9 cellular contexts compared by ENCODE assay signal in genomic region chr17:73196500-73196899, GRCh38. TPM values are rescaled to one million over a fixed set of nuclear protein-coding genes. Genes with fewer than 3 reads are reported as not detected.
DNase-seq lines count a peak whose midpoint lies in the region; ATAC-seq and TF ChIP-seq lines count a peak whose summit lies in the region.
"Had no signal": no experiment of that assay in that cellular context is flagged by ENCODE, and none has a peak within 500 bp of the region (broad histone marks: within the 10 kb centered on the region; RNA-seq: fewer than 3 reads in every experiment).

No MANE protein-coding gene starts in this region.

- H3K4me1 ChIP-seq in heart right ventricle (peaks cover 3 to 33% (median 16%) of the 10 kb centered on the region in 9 donors), upper lobe of right lung (peaks cover 14% of the 10 kb centered on the region), uterus (no peaks in the 10 kb centered on the region)

- peak in 5 of 9 donors; percentile 6 to 55 (median 25) for TF ChIP-seq CTCF in heart right ventricle (IDR thresholded peaks at IDR 0.05)
- TF ChIP-seq CTCF in upper lobe of right lung (IDR thresholded peaks at IDR 0.05), result peak; percentile 31
- peak in 2 of 4 experiments; percentile 3 to 13 for TF ChIP-seq CTCF in uterus (IDR thresholded peaks at IDR 0.05)

- TF ChIP-seq POLR2A in uterus (IDR thresholded peaks at IDR 0.05), result no peak

- intact Hi-C loops in heart right ventricle (cut with DNase I), result loop anchor here in 1 of 10 donors (5.0 kb wide), 1 partner anchor 36 kb away; a partner anchor contains a TSS
- intact Hi-C loops in cardiac septum (cut with DNase I), result no loop called here
- intact Hi-C loops in upper lobe of right lung (cut with DNase I), result no loop called here
- intact Hi-C loops in uterus (cut with DNase I; ENCODE audit: low total_unique reads), result no loop called here

- DNase-seq in heart right ventricle (peak in 1 of 2 donors; percentile 39), cardiac septum (ENCODE audit: low spot score) (no peak), astrocyte of the hippocampus (ENCODE audit: low read depth, low spot score) (peak; percentile 35), kidney tubule cell (ENCODE audit: low spot score) (peak; percentile 18), upper lobe of right lung (no peak), uterus (no peak)
- DNase-seq: activated CD4-positive, CD25-positive, alpha-beta regulatory T cell had no signal

- no peak overlapping the region for H3K27ac ChIP-seq in heart right ventricle
- H3K27ac ChIP-seq in upper lobe of right lung, result no peak overlapping the region
- no peak overlapping the region for H3K27ac ChIP-seq in uterus

- ATAC-seq in heart right ventricle (no peak), upper lobe of right lung (peak; percentile 1), GM18502 (IDR thresholded peaks at IDR 0.05; ENCODE audit: poor library complexity, unreplicated experiment) (no peak), HG02870 (IDR thresholded peaks at IDR 0.05; ENCODE audit: unreplicated experiment) (no peak)

- H3K4me3 ChIP-seq in heart right ventricle (no peak overlapping the region), upper lobe of right lung (no peak overlapping the region), uterus (no peak overlapping the region)

- H3K36me3 ChIP-seq in heart right ventricle, result peaks cover 0 to 62% (median 48%) of the 10 kb centered on the region in 9 donors
- peaks cover 51% of the 10 kb centered on the region for H3K36me3 ChIP-seq in upper lobe of right lung
- no peaks in the 10 kb centered on the region for H3K36me3 ChIP-seq in uterus

- H3K9me3 ChIP-seq in heart right ventricle, result no peaks in the 10 kb centered on the region
- no peaks in the 10 kb centered on the region for H3K9me3 ChIP-seq in upper lobe of right lung
- no peaks in the 10 kb centered on the region for H3K9me3 ChIP-seq in uterus

- H3K27me3 ChIP-seq in heart right ventricle (no peaks in the 10 kb centered on the region), upper lobe of right lung (no peaks in the 10 kb centered on the region), uterus (no peaks in the 10 kb centered on the region)

- WGBS in heart right ventricle, 2 donors, result 62 to 68% methylated on average over 13 of the region's 13 CpGs

RNA-seq across cellular contexts. Expression of gene COG1, which starts 3.6 kb away (rescaled TPM):
- 10 to 100 TPM; 44.4 to 70.6 (median 58.0) TPM for total RNA-seq in heart right ventricle
- 10 to 100 TPM; 27.1 to 97.2 TPM for polyA plus RNA-seq in heart right ventricle
- 48.5 TPM for total RNA-seq in cardiac septum
- total RNA-seq in upper lobe of right lung, result 37.0 TPM
- total RNA-seq in uterus, result 10 to 100 TPM; 18.8 to 61.6 (median 22.7) TPM

RNA-seq across cellular contexts. Expression of gene SSTR2, which starts 31.7 kb away (rescaled TPM):
- total RNA-seq in heart right ventricle, result 1 to 10 TPM in 2 of 10 donors, under 1 TPM in 8; 0.04 to 1.2 (median 0.44) TPM
- under 1 TPM; 0.16 to 0.37 TPM for polyA plus RNA-seq in heart right ventricle
- total RNA-seq in cardiac septum, result 0.59 TPM
- total RNA-seq in upper lobe of right lung, result 0.38 TPM
- 1 to 10 TPM in 3 of 4 donors, not detected in 1; 1.5 to 6.7 (median 1.8) TPM for total RNA-seq in uterus

Comparison
In these comparisons a context has a peak if more than half of its experiments do, and no peak if none do; other contexts are left out.
1. DNase-seq: peak in astrocyte of the hippocampus (single experiment) and kidney tubule cell (single experiment); none in cardiac septum (single experiment), upper lobe of right lung (single experiment) and uterus (0 of 2).